Comparison of ENCODE assay signal across 30 cellular contexts in the genomic region with DNA sequence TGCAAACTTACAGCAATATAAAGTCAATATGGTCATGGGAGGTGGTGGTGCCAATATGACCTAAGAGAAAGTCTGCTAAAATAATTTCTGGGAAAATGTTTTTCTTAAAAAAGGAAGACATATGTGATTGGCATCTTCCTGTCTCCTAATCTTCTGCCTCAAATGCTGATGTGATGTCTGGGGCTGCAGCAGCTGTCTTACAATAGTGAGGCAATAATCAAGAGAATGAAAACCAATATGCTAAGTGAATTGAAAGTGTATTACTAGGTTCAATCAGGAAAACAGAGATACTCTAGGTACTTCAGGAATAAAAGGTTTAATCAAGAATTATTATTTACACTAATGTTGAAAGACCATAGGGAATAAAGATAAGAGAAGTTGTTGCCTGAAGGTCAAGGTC.
"Had no signal": no experiment of that assay in that cellular context is flagged by ENCODE, and none has a peak within 500 bp of the region (broad histone marks: within the 10 kb centered on the region; RNA-seq: fewer than 3 reads in every experiment).

No MANE protein-coding gene starts in this region.

- H3K27me3 ChIP-seq: colonic mucosa, dorsolateral prefrontal cortex, esophagus muscularis mucosa, esophagus squamous epithelium, foreskin keratinocyte, gastrocnemius medialis, gastroesophageal sphincter, heart left ventricle, heart right ventricle, hepatocyte had no signal

- H3K4me3 ChIP-seq: colonic mucosa, coronary artery, dorsolateral prefrontal cortex, esophagus muscularis mucosa, esophagus squamous epithelium, gastrocnemius medialis, gastroesophageal sphincter, heart left ventricle, heart right ventricle, hepatocyte had no signal

- H3K36me3 ChIP-seq: colonic mucosa, esophagus muscularis mucosa, esophagus squamous epithelium, gastrocnemius medialis, gastroesophageal sphincter, heart left ventricle, heart right ventricle had no signal

- H3K9me3 ChIP-seq: colonic mucosa, esophagus muscularis mucosa, esophagus squamous epithelium, gastrocnemius medialis, gastroesophageal sphincter, heart left ventricle, heart right ventricle had no signal

- H3K4me2 ChIP-seq: hepatocyte had no signal

- H2AFZ ChIP-seq: hepatocyte had no signal

- H3K4me1 Mint-ChIP-seq: endodermal cell had no signal

- H3K27ac Mint-ChIP-seq: dendritic cell treated with granulocyte-macrophage colony-stimulating factor and Interleukin-4, amounts not matched to agents 40 ng/mL and 50 ng/mL, for 4 days; effector memory CD8-positive, alpha-beta T cell; endodermal cell had no signal

- H3K27me3 Mint-ChIP-seq: dendritic cell treated with granulocyte-macrophage colony-stimulating factor and Interleukin-4, amounts not matched to agents 40 ng/mL and 50 ng/mL, for 4 days; effector memory CD8-positive, alpha-beta T cell had no signal

- H3K4me1 ChIP-seq: colonic mucosa, foreskin keratinocyte had no signal

- H3K9me3 Mint-ChIP-seq: dendritic cell treated with granulocyte-macrophage colony-stimulating factor and Interleukin-4, amounts not matched to agents 40 ng/mL and 50 ng/mL, for 4 days; effector memory CD8-positive, alpha-beta T cell had no signal

- H3K4me3 Mint-ChIP-seq: dendritic cell treated with granulocyte-macrophage colony-stimulating factor and Interleukin-4, amounts not matched to agents 40 ng/mL and 50 ng/mL, for 4 days; effector memory CD8-positive, alpha-beta T cell; endodermal cell had no signal

- DNase-seq: colonic mucosa; cortex of kidney; dermis blood vessel endothelial cell; dorsolateral prefrontal cortex; effector CD4-positive, alpha-beta T cell; effector CD8-positive, alpha-beta T cell; effector memory CD4-positive, alpha-beta T cell; effector memory CD8-positive, alpha-beta T cell; endodermal cell; erythroblast; esophagus squamous epithelium; foreskin fibroblast; foreskin keratinocyte; foreskin melanocyte; gastrocnemius medialis; glutamatergic neuron; head of caudate nucleus; heart left ventricle; heart right ventricle had no signal

- FAIRE-seq: colon, endometrium, endothelial cell of umbilical vein, frontal cortex had no signal

- ATAC-seq: effector memory CD8-positive, alpha-beta T cell; esophagus mucosa; foreskin keratinocyte; gastrocnemius medialis; gastroesophageal sphincter; heart left ventricle; heart right ventricle had no signal

- H3K27ac ChIP-seq: colonic mucosa, coronary artery, dorsolateral prefrontal cortex, epithelial cell of prostate, esophagus muscularis mucosa, esophagus squamous epithelium, foreskin keratinocyte, gastrocnemius medialis, gastroesophageal sphincter, heart left ventricle, heart right ventricle, hepatocyte had no signal
